In genomic region chr20:43463133-43463863, GRCh38 we compare ENCODE assay signal across 2 cellular contexts.
TF ChIP-seq lines count a peak whose summit lies in the region.

No MANE protein-coding gene starts in this region.

TF ChIP-seq in HepG2, 621 proteins besides CTCF, POLR2A, EP300 and RAD21 (continues in another document):
- no peak for TF ChIP-seq ZNF746 (CRISPR knock-in tag; IDR thresholded peaks at IDR 0.05)
- TF ChIP-seq HDAC1 (CRISPR knock-in tag; IDR thresholded peaks at IDR 0.05): no peak
- no peak for TF ChIP-seq ZNF326 (CRISPR knock-in tag; IDR thresholded peaks at IDR 0.05; ENCODE audit: borderline replicate concordance)
- 0 out of 2 replicates have a peak, but pooled peaks have one; percentile 29 for TF ChIP-seq ZC3H4 (CRISPR knock-in tag; IDR thresholded peaks at IDR 0.05; ENCODE audit: borderline replicate concordance)
- TF ChIP-seq RBM22 (optimal IDR thresholded peaks at IDR 0.05; ENCODE audit: low read length): peak; percentile 95
- peak; percentile 52 for TF ChIP-seq AGO2 (optimal IDR thresholded peaks at IDR 0.05; ENCODE audit: low read depth, low read length)
- no peak for TF ChIP-seq IKZF5 (CRISPR knock-in tag; IDR thresholded peaks at IDR 0.05)
- no peak for TF ChIP-seq CEBPG (CRISPR knock-in tag; IDR thresholded peaks at IDR 0.05)
- no peak for TF ChIP-seq TARDBP (CRISPR knock-in tag; IDR thresholded peaks at IDR 0.05)
- no peak for TF ChIP-seq ZKSCAN5 (CRISPR knock-in tag; IDR thresholded peaks at IDR 0.05)
- peak; percentile 68 for TF ChIP-seq POLR2G (IDR thresholded peaks at IDR 0.05; ENCODE audit: low read depth, low read length)
- TF ChIP-seq NR1H2 (CRISPR knock-in tag; IDR thresholded peaks at IDR 0.05; ENCODE audit: borderline replicate concordance, low read depth): no peak
- TF ChIP-seq ZNF234 (CRISPR knock-in tag; conservative IDR thresholded peaks at IDR 0.05): no peak
- no peak for TF ChIP-seq TEAD3 (CRISPR knock-in tag; optimal IDR thresholded peaks at IDR 0.05; ENCODE audit: borderline replicate concordance)
- TF ChIP-seq SSRP1 (CRISPR knock-in tag; IDR thresholded peaks at IDR 0.05): no peak
- TF ChIP-seq TRIM24 (CRISPR knock-in tag; IDR thresholded peaks at IDR 0.05): no peak
- peak; percentile 71 for TF ChIP-seq RBFOX2 (IDR thresholded peaks at IDR 0.05; ENCODE audit: low read depth, low read length)
- TF ChIP-seq AHR (CRISPR knock-in tag; IDR thresholded peaks at IDR 0.05): no peak
- TF ChIP-seq NR2F1 (CRISPR knock-in tag; IDR thresholded peaks at IDR 0.05): no peak
- no peak for TF ChIP-seq MIER2 (CRISPR knock-in tag; IDR thresholded peaks at IDR 0.05)
- TF ChIP-seq NFE2L1 (CRISPR knock-in tag; IDR thresholded peaks at IDR 0.05; ENCODE audit: borderline replicate concordance): no peak
- peak; percentile 80 for TF ChIP-seq POLR2AphosphoS2 (IDR thresholded peaks at IDR 0.05; ENCODE audit: low read depth, low read length)
- TF ChIP-seq ZNF691 (CRISPR knock-in tag; IDR thresholded peaks at IDR 0.05; ENCODE audit: borderline replicate concordance, low read depth): no peak
- 0 out of 2 replicates have a peak, but pooled peaks have one; percentile 32 for TF ChIP-seq ZNF205 (CRISPR knock-in tag; IDR thresholded peaks at IDR 0.05)
- no peak for TF ChIP-seq ZBTB21 (CRISPR knock-in tag; IDR thresholded peaks at IDR 0.05)
- no peak for TF ChIP-seq THAP7 (CRISPR knock-in tag; IDR thresholded peaks at IDR 0.05)
- no peak for TF ChIP-seq TBL1XR1 (IDR thresholded peaks at IDR 0.05; ENCODE audit: borderline replicate concordance, low read length, partially characterized antibody)
- no peak for TF ChIP-seq RFX5 (IDR thresholded peaks at IDR 0.05; ENCODE audit: low read depth, low read length)
- peak; percentile 38 for TF ChIP-seq POLR2AphosphoS5 (IDR thresholded peaks at IDR 0.05; ENCODE audit: low read depth, low read length)
- no peak for TF ChIP-seq SOX13 (IDR thresholded peaks at IDR 0.05)
- peak in 1 of 2 experiments; percentile 48; a peak in 1 of 4 replicates for TF ChIP-seq SOX13 (CRISPR knock-in tag; conservative IDR thresholded peaks at IDR 0.05 in 1 of 2, IDR thresholded peaks at IDR 0.05 in 1 of 2)
- TF ChIP-seq ZFP36 (IDR thresholded peaks at IDR 0.05; ENCODE audit: borderline replicate concordance, low read depth, low read length, partially characterized antibody): peak; percentile 6
- TF ChIP-seq HBP1 (CRISPR knock-in tag; IDR thresholded peaks at IDR 0.05; ENCODE audit: low read depth): no peak
- TF ChIP-seq HMGXB4 (CRISPR knock-in tag; IDR thresholded peaks at IDR 0.05; ENCODE audit: borderline replicate concordance in 1 of 2, low read depth in 1 of 2): 0 out of 4 replicates have a peak, but pooled peaks of 1 of the 2 experiments have one; percentile 28
- TF ChIP-seq TGIF2 (CRISPR knock-in tag; IDR thresholded peaks at IDR 0.05): 0 out of 2 replicates have a peak, but pooled peaks have one; percentile 39

TF ChIP-seq in H1, 55 proteins besides CTCF, POLR2A, EP300 and RAD21:
- TF ChIP-seq RXRA (IDR thresholded peaks at IDR 0.05; ENCODE audit: insufficient read depth, low read depth, low read length): no peak
- TF ChIP-seq POLR2AphosphoS5 (IDR thresholded peaks at IDR 0.05; ENCODE audit: low read depth, low read length): peak; percentile 80
